In the genomic region with DNA sequence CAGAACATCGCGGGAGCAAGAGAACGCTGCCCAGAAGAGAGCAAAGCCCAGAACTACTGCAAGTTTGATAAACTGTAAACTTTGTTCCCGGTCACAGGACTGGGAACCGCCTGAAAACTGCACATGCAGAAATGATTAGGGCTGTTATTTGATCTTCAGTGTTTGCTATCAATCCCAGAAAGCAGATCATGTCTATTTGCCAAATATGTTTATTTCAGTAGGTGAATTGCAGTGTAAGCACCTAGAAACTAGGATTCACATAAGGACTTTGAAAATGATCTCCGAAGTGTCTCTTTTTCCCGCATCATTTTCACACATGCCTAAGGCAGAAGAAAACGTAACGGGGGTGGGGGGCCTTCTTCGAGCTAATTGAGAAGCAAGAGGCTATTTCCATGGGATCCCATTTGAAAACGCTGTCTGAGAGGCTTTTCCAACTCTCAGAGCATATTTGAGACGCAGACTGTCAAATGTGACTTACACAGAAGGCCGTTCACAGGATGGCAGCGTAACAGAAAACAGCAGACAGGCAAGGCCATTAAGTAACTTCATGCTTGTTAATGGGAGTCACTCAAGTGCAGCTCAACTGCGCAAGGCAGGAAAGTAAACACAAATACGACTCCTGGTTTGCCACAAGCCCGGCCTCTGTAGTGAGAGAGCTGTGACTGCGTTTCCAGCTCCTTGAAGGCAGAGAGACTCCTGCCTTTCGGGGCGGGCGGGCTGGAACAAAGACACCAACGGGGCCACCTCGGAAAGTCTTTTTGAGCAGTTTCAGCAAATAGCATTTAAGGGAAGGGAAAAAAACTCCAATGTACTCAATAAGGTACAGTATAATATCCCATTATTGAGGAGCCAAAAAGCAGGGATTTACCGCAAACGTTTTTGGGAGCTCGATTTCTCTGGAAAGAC, we compare ENCODE assay signal across 1 cellular context.
A peak's percentile ranks its signal among the peaks of the same experiment; 100 is the strongest.
TF ChIP-seq lines count a peak whose summit lies in the region.

No MANE protein-coding gene starts in this region.

TF ChIP-seq in K562, 482 proteins besides CTCF, POLR2A, EP300 and RAD21 (continued from another document):
- TF ChIP-seq, protein P1, sequence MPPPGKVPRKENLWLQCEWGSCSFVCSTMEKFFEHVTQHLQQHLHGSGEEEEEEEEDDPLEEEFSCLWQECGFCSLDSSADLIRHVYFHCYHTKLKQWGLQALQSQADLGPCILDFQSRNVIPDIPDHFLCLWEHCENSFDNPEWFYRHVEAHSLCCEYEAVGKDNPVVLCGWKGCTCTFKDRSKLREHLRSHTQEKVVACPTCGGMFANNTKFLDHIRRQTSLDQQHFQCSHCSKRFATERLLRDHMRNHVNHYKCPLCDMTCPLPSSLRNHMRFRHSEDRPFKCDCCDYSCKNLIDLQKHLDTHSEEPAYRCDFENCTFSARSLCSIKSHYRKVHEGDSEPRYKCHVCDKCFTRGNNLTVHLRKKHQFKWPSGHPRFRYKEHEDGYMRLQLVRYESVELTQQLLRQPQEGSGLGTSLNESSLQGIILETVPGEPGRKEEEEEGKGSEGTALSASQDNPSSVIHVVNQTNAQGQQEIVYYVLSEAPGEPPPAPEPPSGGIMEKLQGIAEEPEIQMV (tag; conservative IDR thresholded peaks at IDR 0.05; ENCODE audit: low read depth), result no peak
- TF ChIP-seq TGIF2 (CRISPR knock-in tag; IDR thresholded peaks at IDR 0.05), result no peak
- TF ChIP-seq ZNF174 (CRISPR knock-in tag; IDR thresholded peaks at IDR 0.05), result no peak
- no peak for TF ChIP-seq COPS2 (conservative IDR thresholded peaks at IDR 0.05)
- TF ChIP-seq ZSCAN29 (IDR thresholded peaks at IDR 0.05), result no peak
- TF ChIP-seq RNF2 (IDR thresholded peaks at IDR 0.05), result 0 out of 2 replicates have a peak, but pooled peaks have one; percentile 12
TF ChIP-seq in K562: peak in this region for 58.
